Comparison of ENCODE assay signal across 21 cellular contexts in genomic region chr16:84709609-84710008, GRCh38. TPM values are rescaled to one million over a fixed set of nuclear protein-coding genes. Genes with fewer than 3 reads are reported as not detected.
DNase-seq lines count a peak whose midpoint lies in the region; ATAC-seq and TF ChIP-seq lines count a peak whose summit lies in the region.
"Had no signal": no experiment of that assay in that cellular context is flagged by ENCODE, and none has a peak within 500 bp of the region (broad histone marks: within the 10 kb centered on the region; RNA-seq: fewer than 3 reads in every experiment).

No MANE protein-coding gene starts in this region.

- no peak overlapping the region for H3K27ac ChIP-seq in sigmoid colon
- H3K27ac ChIP-seq: dorsolateral prefrontal cortex, KMS-11, ovary, right lobe of liver, SJCRH30, tibial nerve had no signal

- H3K9me3 ChIP-seq in T-helper 17 cell (ENCODE audit: control insufficient read depth, low read length, poor library complexity, severe bottlenecking) (no peaks in the 10 kb centered on the region), sigmoid colon (no peaks in the 10 kb centered on the region)
- H3K9me3 ChIP-seq: ovary, right lobe of liver, SJCRH30, tibial nerve had no signal

- intact Hi-C loops in sigmoid colon (cut with DNase I): no loop called here

- H3K27ac Mint-ChIP-seq in stimulated activated naive CD8-positive, alpha-beta T cell treated with anti-CD3 and anti-CD28 coated beads, Interleukin-15, Interleukin-2, amounts not matched to agents 100 ng/mL and 50 ng/mL, for 24 hours: peak overlapping the region; percentile 31
- H3K27ac Mint-ChIP-seq in stimulated activated naive CD8-positive, alpha-beta T cell treated with anti-CD3 and anti-CD28 coated beads, Interleukin-15, amount 100 ng/mL, for 72 hours: no peak overlapping the region
- H3K27ac Mint-ChIP-seq in T-helper 17 cell: peak overlapping the region; percentile 61
- H3K27ac Mint-ChIP-seq in naive thymus-derived CD8-positive, alpha-beta T cell: peak overlapping the region in 7 of 10 donors; percentile 7 to 66 (median 43)
- H3K27ac Mint-ChIP-seq: activated naive CD8-positive, alpha-beta T cell; memory B cell; T-cell had no signal

- WGBS in sigmoid colon, 2 donors: 87 to 89% methylated on average over 10 of the region's 10 CpGs

- TF ChIP-seq EP300 in sigmoid colon (IDR thresholded peaks at IDR 0.05): no peak

- H3K4me1 ChIP-seq in sigmoid colon: peaks cover 0 to 65% (median 12%) of the 10 kb centered on the region in 4 donors
- H3K4me1 ChIP-seq: SJCRH30 had no signal

- no peak for DNase-seq in stimulated activated naive CD8-positive, alpha-beta T cell treated with anti-CD3 and anti-CD28 coated beads, Interleukin-15, amount 100 ng/mL, for 72 hours
- DNase-seq in T-helper 17 cell (no peak), sigmoid colon (no peak)
- DNase-seq in naive thymus-derived CD8-positive, alpha-beta T cell: no peak
- DNase-seq: CD4-positive, CD25-positive, alpha-beta regulatory T cell; cerebellar nuclear complex; DMS 273 treated with DMSO at 0.1 percent for 48 hours; dorsolateral prefrontal cortex; NCI-H146; ovary; SJCRH30; T-cell had no signal

- H3K36me3 ChIP-seq in sigmoid colon: no peaks in the 10 kb centered on the region
- H3K36me3 ChIP-seq: ovary, right lobe of liver, tibial nerve had no signal

- no peaks in the 10 kb centered on the region for H3K27me3 Mint-ChIP-seq in stimulated activated naive CD8-positive, alpha-beta T cell treated with anti-CD3 and anti-CD28 coated beads, Interleukin-15, Interleukin-2, amounts not matched to agents 100 ng/mL and 50 ng/mL, for 24 hours
- no peaks in the 10 kb centered on the region for H3K27me3 Mint-ChIP-seq in stimulated activated naive CD8-positive, alpha-beta T cell treated with anti-CD3 and anti-CD28 coated beads, Interleukin-15, amount 100 ng/mL, for 72 hours
- H3K27me3 Mint-ChIP-seq in T-helper 17 cell: no peaks in the 10 kb centered on the region
- H3K27me3 Mint-ChIP-seq in naive thymus-derived CD8-positive, alpha-beta T cell: no peaks in the 10 kb centered on the region
- H3K27me3 Mint-ChIP-seq: activated naive CD8-positive, alpha-beta T cell; CD4-positive, CD25-positive, alpha-beta regulatory T cell; memory B cell; T-cell had no signal

- TF ChIP-seq CTCF in sigmoid colon (IDR thresholded peaks at IDR 0.05): no peak

- H3K4me1 Mint-ChIP-seq in stimulated activated naive CD8-positive, alpha-beta T cell treated with anti-CD3 and anti-CD28 coated beads, Interleukin-15, Interleukin-2, amounts not matched to agents 100 ng/mL and 50 ng/mL, for 24 hours (ENCODE audit: low read depth): peaks cover 95% of the 10 kb centered on the region
- peaks cover 82% of the 10 kb centered on the region for H3K4me1 Mint-ChIP-seq in stimulated activated naive CD8-positive, alpha-beta T cell treated with anti-CD3 and anti-CD28 coated beads, Interleukin-15, amount 100 ng/mL, for 72 hours
- peaks cover 61% of the 10 kb centered on the region for H3K4me1 Mint-ChIP-seq in T-helper 17 cell
- peaks cover 51 to 94% (median 87%) of the 10 kb centered on the region in 4 donors for H3K4me1 Mint-ChIP-seq in naive thymus-derived CD8-positive, alpha-beta T cell

- H3K27me3 ChIP-seq in sigmoid colon: no peaks in the 10 kb centered on the region
- H3K27me3 ChIP-seq: dorsolateral prefrontal cortex, ovary, right lobe of liver, SJCRH30, tibial nerve had no signal

- no peak overlapping the region for H3K4me3 Mint-ChIP-seq in stimulated activated naive CD8-positive, alpha-beta T cell treated with anti-CD3 and anti-CD28 coated beads, Interleukin-15, Interleukin-2, amounts not matched to agents 100 ng/mL and 50 ng/mL, for 24 hours
- no peak overlapping the region for H3K4me3 Mint-ChIP-seq in stimulated activated naive CD8-positive, alpha-beta T cell treated with anti-CD3 and anti-CD28 coated beads, Interleukin-15, amount 100 ng/mL, for 72 hours
- no peak overlapping the region for H3K4me3 Mint-ChIP-seq in T-helper 17 cell
- H3K4me3 Mint-ChIP-seq in naive thymus-derived CD8-positive, alpha-beta T cell: peak overlapping the region in 4 of 10 donors; percentile 0 to 27 (median 19)
- H3K4me3 Mint-ChIP-seq: activated naive CD8-positive, alpha-beta T cell had no signal

- no peaks in the 10 kb centered on the region for H3K9me3 Mint-ChIP-seq in stimulated activated naive CD8-positive, alpha-beta T cell treated with anti-CD3 and anti-CD28 coated beads, Interleukin-15, Interleukin-2, amounts not matched to agents 100 ng/mL and 50 ng/mL, for 24 hours
- H3K9me3 Mint-ChIP-seq in stimulated activated naive CD8-positive, alpha-beta T cell treated with anti-CD3 and anti-CD28 coated beads, Interleukin-15, amount 100 ng/mL, for 72 hours: no peaks in the 10 kb centered on the region
- no peaks in the 10 kb centered on the region for H3K9me3 Mint-ChIP-seq in naive thymus-derived CD8-positive, alpha-beta T cell
- H3K9me3 Mint-ChIP-seq: CD4-positive, CD25-positive, alpha-beta regulatory T cell; memory B cell; T-cell had no signal

- no peak for TF ChIP-seq POLR2A in sigmoid colon (IDR thresholded peaks at IDR 0.05)

- H3K4me3 ChIP-seq in sigmoid colon: no peak overlapping the region
- H3K4me3 ChIP-seq: dorsolateral prefrontal cortex, ovary, right lobe of liver, SJCRH30, tibial nerve had no signal

- H3K36me3 Mint-ChIP-seq in stimulated activated naive CD8-positive, alpha-beta T cell treated with anti-CD3 and anti-CD28 coated beads, Interleukin-15, Interleukin-2, amounts not matched to agents 100 ng/mL and 50 ng/mL, for 24 hours (ENCODE audit: low read depth): peaks cover 34% of the 10 kb centered on the region
- H3K36me3 Mint-ChIP-seq in T-helper 17 cell (ENCODE audit: low read depth): peaks cover 6% of the 10 kb centered on the region
- peaks cover 0 to 56% (median 0%) of the 10 kb centered on the region in 3 donors for H3K36me3 Mint-ChIP-seq in naive thymus-derived CD8-positive, alpha-beta T cell
- H3K36me3 Mint-ChIP-seq: activated naive CD8-positive, alpha-beta T cell had no signal

- POLR2A ChIA-PET in naive thymus-derived CD8-positive, alpha-beta T cell (lab: Charles Lee): interaction anchor here (0.5 to 1.4 kb wide), 2 partner anchors 9 to 30 kb away, joined by 3 read pairs; no protein-coding TSS in a partner anchor

- ATAC-seq in stimulated activated naive CD8-positive, alpha-beta T cell treated with anti-CD3 and anti-CD28 coated beads, Interleukin-15, amount 100 ng/mL, for 72 hours: no peak
- no peak for ATAC-seq in T-helper 17 cell
- no peak for ATAC-seq in naive thymus-derived CD8-positive, alpha-beta T cell
- no peak for ATAC-seq in HG03571 (IDR thresholded peaks at IDR 0.05; ENCODE audit: unreplicated experiment)
- ATAC-seq in GM21528 (IDR thresholded peaks at IDR 0.05; ENCODE audit: low FRiP score, unreplicated experiment): no peak
- ATAC-seq: Panc1, right lobe of liver, T-cell had no signal

RNA-seq across cellular contexts. Expression of gene USP10, which starts 9.8 kb away (rescaled TPM):
- 100 to 1,000 TPM; 169 to 221 TPM for total RNA-seq in T-helper 17 cell
- total RNA-seq in naive thymus-derived CD8-positive, alpha-beta T cell: 10 to 100 TPM; 79.5 to 87.3 TPM
- polyA plus RNA-seq in naive thymus-derived CD8-positive, alpha-beta T cell: 10 to 100 TPM; 61.3 to 89.8 (median 80.7) TPM
- 10 to 100 TPM; 43.9 to 64.3 (median 53.1) TPM for total RNA-seq in sigmoid colon
- polyA plus RNA-seq in sigmoid colon: 10 to 100 TPM; 17.1 to 36.7 (median 31.2) TPM

Comparison
In these comparisons a context has a peak if more than half of its experiments do, and no peak if none do; other contexts are left out.
1. H3K27ac Mint-ChIP-seq: peak in stimulated activated naive CD8-positive, alpha-beta T cell treated with anti-CD3 and anti-CD28 coated beads, Interleukin-15, Interleukin-2, amounts not matched to agents 100 ng/mL and 50 ng/mL, for 24 hours (single experiment), T-helper 17 cell (single experiment) and naive thymus-derived CD8-positive, alpha-beta T cell (7 of 10); none in stimulated activated naive CD8-positive, alpha-beta T cell treated with anti-CD3 and anti-CD28 coated beads, Interleukin-15, amount 100 ng/mL, for 72 hours (0 of 2).